In the genomic region with DNA sequence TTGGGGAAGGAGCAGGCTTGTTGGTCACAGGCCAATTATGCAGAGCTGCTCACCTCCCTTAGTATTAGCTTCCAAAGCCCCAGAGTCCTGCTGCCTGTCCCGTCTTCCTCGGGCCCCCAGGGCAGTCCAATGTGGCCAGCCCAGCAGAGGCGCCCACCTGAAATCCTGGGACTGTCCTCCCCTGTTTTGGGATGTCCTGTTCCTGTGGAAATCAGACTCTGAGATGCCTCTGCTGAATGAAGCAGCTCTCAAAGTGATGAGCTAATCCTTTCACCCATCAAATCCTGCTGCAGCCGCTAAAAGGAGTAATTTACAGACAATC, we compare ENCODE assay signal across 1 cellular context.
TF ChIP-seq lines count a peak whose summit lies in the region.

No MANE protein-coding gene starts in this region.

TF ChIP-seq in GM23338, 12 proteins besides CTCF, POLR2A, EP300 and RAD21 (continued from another document):
- TF ChIP-seq NANOG (IDR thresholded peaks at IDR 0.05; ENCODE audit: borderline replicate concordance) = no peak
